Comparison of ENCODE assay signal across 1 cellular context in the genomic region with DNA sequence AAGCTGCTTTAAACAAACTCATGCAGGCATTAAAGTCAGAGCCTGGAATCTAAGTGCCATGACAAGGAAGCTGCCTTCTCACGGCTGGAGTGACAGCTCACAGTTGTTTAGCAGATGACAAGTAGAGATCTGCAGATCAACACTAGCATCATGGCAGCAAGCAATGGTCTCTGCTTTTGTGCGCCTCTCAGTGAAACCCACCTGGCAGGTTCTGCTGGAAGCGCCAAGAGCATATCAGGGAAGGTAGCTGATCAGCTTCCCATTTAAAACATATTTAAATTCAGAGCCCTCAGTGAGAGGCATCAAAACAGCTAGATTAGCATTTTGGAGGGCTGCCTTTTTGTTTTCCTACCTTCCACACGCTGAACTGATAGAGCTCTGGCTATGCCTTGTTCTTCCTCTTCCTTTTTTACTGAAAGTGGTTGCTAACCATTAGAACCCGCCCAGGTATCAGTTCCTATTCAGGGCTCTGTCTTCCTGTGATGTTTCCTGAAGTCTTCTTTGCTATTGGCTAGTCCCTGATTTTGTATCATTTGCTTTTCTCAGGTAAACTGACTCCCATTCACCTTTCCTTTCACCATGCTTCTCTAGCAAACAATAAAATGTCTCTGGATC.
TF ChIP-seq lines count a peak whose summit lies in the region.

No MANE protein-coding gene starts in this region.

TF ChIP-seq in WTC11, 78 proteins besides CTCF, POLR2A, EP300 and RAD21:
- TF ChIP-seq, protein P1, sequence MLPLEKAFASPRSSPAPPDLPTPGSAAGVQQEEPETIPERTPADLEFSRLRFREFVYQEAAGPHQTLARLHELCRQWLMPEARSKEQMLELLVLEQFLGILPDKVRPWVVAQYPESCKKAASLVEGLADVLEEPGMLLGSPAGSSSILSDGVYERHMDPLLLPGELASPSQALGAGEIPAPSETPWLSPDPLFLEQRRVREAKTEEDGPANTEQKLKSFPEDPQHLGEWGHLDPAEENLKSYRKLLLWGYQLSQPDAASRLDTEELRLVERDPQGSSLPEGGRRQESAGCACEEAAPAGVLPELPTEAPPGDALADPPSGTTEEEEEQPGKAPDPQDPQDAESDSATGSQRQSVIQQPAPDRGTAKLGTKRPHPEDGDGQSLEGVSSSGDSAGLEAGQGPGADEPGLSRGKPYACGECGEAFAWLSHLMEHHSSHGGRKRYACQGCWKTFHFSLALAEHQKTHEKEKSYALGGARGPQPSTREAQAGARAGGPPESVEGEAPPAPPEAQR (CRISPR knock-in tag; IDR thresholded peaks at IDR 0.05), result no peak
- TF ChIP-seq, protein P2, sequence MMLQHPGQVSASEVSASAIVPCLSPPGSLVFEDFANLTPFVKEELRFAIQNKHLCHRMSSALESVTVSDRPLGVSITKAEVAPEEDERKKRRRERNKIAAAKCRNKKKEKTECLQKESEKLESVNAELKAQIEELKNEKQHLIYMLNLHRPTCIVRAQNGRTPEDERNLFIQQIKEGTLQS (CRISPR knock-in tag; conservative IDR thresholded peaks at IDR 0.05), result no peak
- no peak for TF ChIP-seq MXD4 (CRISPR knock-in tag; IDR thresholded peaks at IDR 0.05; ENCODE audit: borderline replicate concordance)
